Comparison of ENCODE assay signal across 16 cellular contexts in genomic region chrX:2264179-2265030, GRCh38.
A peak's percentile ranks its signal among the peaks of the same experiment; 100 is the strongest.
DNase-seq lines count a peak whose midpoint lies in the region; TF ChIP-seq lines count a peak whose summit lies in the region.
"Had no signal": no experiment of that assay in that cellular context is flagged by ENCODE, and none has a peak within 500 bp of the region (broad histone marks: within the 10 kb centered on the region; RNA-seq: fewer than 3 reads in every experiment).

No MANE protein-coding gene starts in this region.

- TF ChIP-seq CTCF in endodermal cell (conservative IDR thresholded peaks at IDR 0.05) (no peak), progenitor cell of endocrine pancreas (IDR thresholded peaks at IDR 0.05; ENCODE audit: unreplicated experiment) (no peak)

- H3K4me3 Mint-ChIP-seq in endodermal cell: no peak overlapping the region
- no peak overlapping the region for H3K4me3 Mint-ChIP-seq in progenitor cell of endocrine pancreas (ENCODE audit: low read depth)
- no peak overlapping the region for H3K4me3 Mint-ChIP-seq in activated T-cell treated with anti-CD3 and anti-CD28 coated beads, Interleukin-2, amount 50 U/mL, for 24 hours

- H3K9ac ChIP-seq in endodermal cell (ENCODE audit: extremely low read depth, low read length, poor library complexity, severe bottlenecking): no peak overlapping the region
- H3K9ac ChIP-seq: BLaER1 treated with 17β-estradiol and CSF1 and Interleukin-3, amounts not matched to agents 10 nM and 100 nM had no signal

- no peaks in the 10 kb centered on the region for H3K9me3 ChIP-seq in endodermal cell (ENCODE audit: control insufficient read depth, low read length)
- H3K9me3 ChIP-seq: BLaER1 treated with 17β-estradiol and CSF1 and Interleukin-3, amounts not matched to agents 10 nM and 100 nM had no signal

- no peaks in the 10 kb centered on the region for H3K4me1 ChIP-seq in endodermal cell (ENCODE audit: control insufficient read depth, insufficient read depth, low read length)

- peak; percentile 33 for DNase-seq in activated effector memory CD4-positive, alpha-beta T cell treated with anti-CD3 and anti-CD28 coated beads, Interleukin-2, amount 50 U/mL, for 16 hours
- DNase-seq in activated effector memory CD4-positive, alpha-beta T cell treated with Interleukin-2 at 50 U/mL for 16 hours: no peak
- DNase-seq in LHCN-M2 (ENCODE audit: low read depth): peak; percentile 8
- DNase-seq in endodermal cell: peak; percentile 47
- no peak for DNase-seq in progenitor cell of endocrine pancreas (ENCODE audit: low spot score, unreplicated experiment)
- DNase-seq in activated T-cell treated with anti-CD3 and anti-CD28 coated beads, Interleukin-2, amount 50 U/mL, for 24 hours: no peak
- DNase-seq in globus pallidus (ENCODE audit: low spot score): no peak
- DNase-seq in NCI-H1694 (lab: John Stamatoyannopoulos, UW): no peak
- DNase-seq: 8988T, DMS 273 treated with DMSO at 0.1 percent for 48 hours, EL, NCI-H1417 treated with DMSO at 0.1 percent for 48 hours, NCI-H2029 treated with DMSO at 0.1 percent for 48 hours, NCI-H510A treated with DMSO at 0.1 percent for 48 hours, SHP77 treated with DMSO at 0.1 percent for 48 hours had no signal

- no peaks in the 10 kb centered on the region for H3K9me3 Mint-ChIP-seq in endodermal cell
- H3K9me3 Mint-ChIP-seq in progenitor cell of endocrine pancreas (ENCODE audit: low read depth): no peaks in the 10 kb centered on the region
- H3K9me3 Mint-ChIP-seq in activated T-cell treated with anti-CD3 and anti-CD28 coated beads, Interleukin-2, amount 50 U/mL, for 24 hours: no peaks in the 10 kb centered on the region

- H3K27me3 ChIP-seq in endodermal cell (ENCODE audit: control insufficient read depth, insufficient read depth, low read length, poor library complexity, severe bottlenecking): no peaks in the 10 kb centered on the region
- H3K27me3 ChIP-seq: BLaER1 treated with 17β-estradiol and CSF1 and Interleukin-3, amounts not matched to agents 10 nM and 100 nM had no signal

- no peak overlapping the region for H3K4me3 ChIP-seq in endodermal cell (ENCODE audit: low read length)
- H3K4me3 ChIP-seq: BLaER1 treated with 17β-estradiol and CSF1 and Interleukin-3, amounts not matched to agents 10 nM and 100 nM had no signal

- WGBS in endodermal cell (ENCODE audit: insufficient coverage in 1 of 2, insufficient read length in 1 of 2), 2 experiments: 95 to 96% methylated on average over 16 to 17 of the region's 17 CpGs

- H3K27ac Mint-ChIP-seq in endodermal cell: no peak overlapping the region
- H3K27ac Mint-ChIP-seq in progenitor cell of endocrine pancreas: peak overlapping the region; percentile 86
- H3K27ac Mint-ChIP-seq in activated T-cell treated with anti-CD3 and anti-CD28 coated beads, Interleukin-2, amount 50 U/mL, for 24 hours: no peak overlapping the region

- H3K27me3 Mint-ChIP-seq in endodermal cell (ENCODE audit: insufficient read depth) (no peaks in the 10 kb centered on the region), progenitor cell of endocrine pancreas (no peaks in the 10 kb centered on the region)
- no peaks in the 10 kb centered on the region for H3K27me3 Mint-ChIP-seq in activated T-cell treated with anti-CD3 and anti-CD28 coated beads, Interleukin-2, amount 50 U/mL, for 24 hours

- peaks cover 16% of the 10 kb centered on the region for H3K36me3 Mint-ChIP-seq in endodermal cell (ENCODE audit: low read depth)
- H3K36me3 Mint-ChIP-seq in progenitor cell of endocrine pancreas (ENCODE audit: insufficient read depth): peaks cover 20% of the 10 kb centered on the region
- peaks cover 65% of the 10 kb centered on the region for H3K36me3 Mint-ChIP-seq in activated T-cell treated with anti-CD3 and anti-CD28 coated beads, Interleukin-2, amount 50 U/mL, for 24 hours (ENCODE audit: low read depth)

- H3K36me3 ChIP-seq in endodermal cell (ENCODE audit: control insufficient read depth, insufficient read depth, low read length): peaks cover 14% of the 10 kb centered on the region

- no peak overlapping the region for H3K27ac ChIP-seq in endodermal cell (ENCODE audit: low read depth, low read length)
- H3K27ac ChIP-seq: BLaER1 treated with 17β-estradiol and CSF1 and Interleukin-3, amounts not matched to agents 10 nM and 100 nM had no signal

- H3K4me1 Mint-ChIP-seq in endodermal cell (peaks cover 1% of the 10 kb centered on the region), progenitor cell of endocrine pancreas (ENCODE audit: low read depth) (no peaks in the 10 kb centered on the region)
- H3K4me1 Mint-ChIP-seq in activated T-cell treated with anti-CD3 and anti-CD28 coated beads, Interleukin-2, amount 50 U/mL, for 24 hours (ENCODE audit: low read depth): no peaks in the 10 kb centered on the region

Comparison
In these comparisons a context has a peak if more than half of its experiments do, and no peak if none do; other contexts are left out.
1. DNase-seq: peak in activated effector memory CD4-positive, alpha-beta T cell treated with anti-CD3 and anti-CD28 coated beads, Interleukin-2, amount 50 U/mL, for 16 hours (single experiment), LHCN-M2 (single experiment) and endodermal cell (single experiment); none in activated effector memory CD4-positive, alpha-beta T cell treated with Interleukin-2 at 50 U/mL for 16 hours (single experiment), progenitor cell of endocrine pancreas (single experiment), activated T-cell treated with anti-CD3 and anti-CD28 coated beads, Interleukin-2, amount 50 U/mL, for 24 hours (single experiment), globus pallidus (single experiment) and NCI-H1694 (single experiment).